11 cellular contexts compared by ENCODE assay signal in the genomic region with DNA sequence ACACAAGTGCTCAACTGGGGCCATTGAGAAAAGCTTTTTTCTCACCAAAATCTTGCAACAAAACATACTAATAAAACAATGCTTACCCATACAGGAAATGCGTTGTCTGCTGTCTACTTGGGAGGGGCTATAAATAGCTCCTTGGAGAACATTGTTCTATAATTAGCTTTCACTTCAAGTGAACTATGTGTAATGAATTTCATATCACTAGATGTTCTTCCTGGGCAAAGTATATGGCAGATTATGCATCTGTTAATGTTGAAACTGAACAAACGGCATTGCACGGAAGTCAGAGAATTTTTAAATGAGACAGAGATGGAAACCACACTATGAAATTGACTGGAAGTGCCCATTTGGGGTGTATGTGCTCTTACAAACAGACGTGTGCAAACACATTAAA. TPM values are rescaled to one million over a fixed set of nuclear protein-coding genes. Genes with fewer than 3 reads are reported as not detected.
DNase-seq lines count a peak whose midpoint lies in the region; ATAC-seq and TF ChIP-seq lines count a peak whose summit lies in the region.
"Had no signal": no experiment of that assay in that cellular context is flagged by ENCODE, and none has a peak within 500 bp of the region (broad histone marks: within the 10 kb centered on the region; RNA-seq: fewer than 3 reads in every experiment).

No MANE protein-coding gene starts in this region.

- no peak for ATAC-seq in HG03159 (IDR thresholded peaks at IDR 0.05; ENCODE audit: unreplicated experiment)

- POLR2A ChIA-PET in GM10248 (lab: Yijun Ruan, JAX) = no interaction called here

- H3K9me3 ChIP-seq in Peyer's patch = no peaks in the 10 kb centered on the region

- H3K36me3 ChIP-seq in Peyer's patch = no peaks in the 10 kb centered on the region

- peaks cover 0 to 38% (median 0%) of the 10 kb centered on the region in 4 donors for H3K4me1 ChIP-seq in Peyer's patch

- H3K27ac ChIP-seq in Peyer's patch = peak overlapping the region in 3 of 4 donors; percentile 61 to 85 (median 83)
- H3K27ac ChIP-seq: KMS-11 had no signal

- CTCF ChIA-PET in GM10248 (lab: Yijun Ruan, JAX) = no interaction called here

- H3K4me3 ChIP-seq in Peyer's patch = peak overlapping the region in 1 of 4 donors; percentile 22
- no peak overlapping the region for H3K4me3 ChIP-seq in fibroblast of mammary gland (ENCODE audit: control insufficient read depth, low read depth, low read length)
- H3K4me3 ChIP-seq in retinal pigment epithelial cell (ENCODE audit: low read length) = no peak overlapping the region

- peak in 1 of 2 donors; percentile 29 for TF ChIP-seq POLR2A in Peyer's patch (IDR thresholded peaks at IDR 0.05)

- H3K27me3 ChIP-seq in Peyer's patch = no peaks in the 10 kb centered on the region

- TF ChIP-seq CTCF in Peyer's patch (IDR thresholded peaks at IDR 0.05) (no peak), fibroblast of mammary gland (conservative IDR thresholded peaks at IDR 0.05; ENCODE audit: control insufficient read depth, insufficient read depth, low read depth, low read length) (no peak), retinal pigment epithelial cell (conservative IDR thresholded peaks at IDR 0.05; ENCODE audit: low read depth, low read length) (no peak), GM10248 (IDR thresholded peaks at IDR 0.05; ENCODE audit: control extremely low read depth, extremely low read depth, low read depth, missing control alignments) (no peak)

- DNase-seq in NOMO-1 treated with DMSO at 0.1 percent for 48 hours (lab: John Stamatoyannopoulos, UW; ENCODE audit: unreplicated experiment) (peak; percentile 3), NOMO-1 (lab: John Stamatoyannopoulos, UW; ENCODE audit: unreplicated experiment in 2 of 2) (no peak), Peyer's patch (no peak), fibroblast of mammary gland (ENCODE audit: low read depth) (peak; percentile 58), retinal pigment epithelial cell (ENCODE audit: low read depth) (peak; percentile 55), GM10248 (ENCODE audit: extremely low spot score) (no peak), SW 1271 (lab: John Stamatoyannopoulos, UW) (no peak)
- DNase-seq: stimulated activated CD4-positive, alpha-beta T cell treated with anti-CD3 and anti-CD28 coated beads, Interleukin-4, amount 100 ng/mL, for 1 hour; T-cell had no signal

RNA-seq across cellular contexts. Expression of a gene that starts 6.4 kb away (rescaled TPM):
- 10 to 100 TPM; 29.7 to 99.5 (median 95.5) TPM for total RNA-seq in Peyer's patch

Comparison
In these comparisons a context has a peak if more than half of its experiments do, and no peak if none do; other contexts are left out.
1. DNase-seq: peak in NOMO-1 treated with DMSO at 0.1 percent for 48 hours (single experiment), fibroblast of mammary gland (single experiment) and retinal pigment epithelial cell (single experiment); none in NOMO-1 (0 of 2), Peyer's patch (0 of 3), GM10248 (single experiment) and SW 1271 (0 of 2).